21 cellular contexts compared by ENCODE assay signal in genomic region chr21:42694751-42695150, GRCh38. TPM values are rescaled to one million over a fixed set of nuclear protein-coding genes. Genes with fewer than 3 reads are reported as not detected.
"Had no signal": no experiment of that assay in that cellular context is flagged by ENCODE, and none has a peak within 500 bp of the region (broad histone marks: within the 10 kb centered on the region; RNA-seq: fewer than 3 reads in every experiment).

No MANE protein-coding gene starts in this region.

- H3K4me3 ChIP-seq: colonic mucosa, hepatocyte, lung, ovary, testis, tibial nerve had no signal

- H3K9me3 Mint-ChIP-seq: natural killer cell; neural crest cell; stimulated activated naive B cell treated with anti-CD40 and anti-IgM and Interleukin-4, amounts not matched to agents 10 μg/mL and 1 μg/mL and 100 μg/mL, for 72 hours; stimulated activated naive CD8-positive, alpha-beta T cell treated with anti-CD3 and anti-CD28 coated beads, Interleukin-15, amount 100 ng/mL, for 72 hours had no signal

- H3K27me3 ChIP-seq: colonic mucosa, hepatocyte, ovary, testis, tibial nerve had no signal

- H3K27me3 Mint-ChIP-seq: stimulated activated naive CD8-positive, alpha-beta T cell treated with anti-CD3 and anti-CD28 coated beads, Interleukin-15, amount 100 ng/mL, for 72 hours had no signal

- H3K27ac ChIP-seq: colonic mucosa, hepatocyte, ovary, testis had no signal

- H3K36me3 ChIP-seq: colonic mucosa, ovary had no signal

- ATAC-seq: left colon; left ventricle myocardium superior; natural killer cell; right cardiac atrium; stimulated activated naive B cell treated with anti-CD40 and anti-IgM and Interleukin-4, amounts not matched to agents 10 μg/mL and 1 μg/mL and 100 μg/mL, for 72 hours; stimulated activated naive CD8-positive, alpha-beta T cell treated with anti-CD3 and anti-CD28 coated beads, Interleukin-15, amount 100 ng/mL, for 72 hours had no signal

- H3K27ac Mint-ChIP-seq: natural killer cell; stimulated activated naive B cell treated with anti-CD40 and anti-IgM and Interleukin-4, amounts not matched to agents 10 μg/mL and 1 μg/mL and 100 μg/mL, for 72 hours had no signal

- H3K4me1 Mint-ChIP-seq: natural killer cell; neural crest cell; stimulated activated naive B cell treated with anti-CD40 and anti-IgM and Interleukin-4, amounts not matched to agents 10 μg/mL and 1 μg/mL and 100 μg/mL, for 72 hours; stimulated activated naive CD8-positive, alpha-beta T cell treated with anti-CD3 and anti-CD28 coated beads, Interleukin-15, amount 100 ng/mL, for 72 hours had no signal

- H3K9me3 ChIP-seq: colonic mucosa, ovary, testis, tibial nerve had no signal

- DNase-seq: colonic mucosa; effector CD4-positive, alpha-beta T cell; foreskin melanocyte; head of caudate nucleus; left colon; left ventricle myocardium superior; mesenchymal stem cell; natural killer cell; ovary; stimulated activated CD4-positive, alpha-beta T cell treated with anti-CD3 and anti-CD28 coated beads, Interleukin-15, amount 100 ng/mL, for 24 hours; stimulated activated CD4-positive, alpha-beta T cell treated with anti-CD3 and anti-CD28 coated beads, Interleukin-1b, Interleukin-23, amount 100 ng/mL, for 48 hours; stimulated activated CD4-positive, alpha-beta T cell treated with anti-CD3 and anti-CD28 coated beads, Interleukin-4, amount 100 ng/mL, for 24 hours; stimulated activated naive B cell treated with anti-CD40 and anti-IgM and Interleukin-4, amounts not matched to agents 10 μg/mL and 1 μg/mL and 100 μg/mL, for 72 hours; stimulated activated naive CD8-positive, alpha-beta T cell treated with anti-CD3 and anti-CD28 coated beads, Interleukin-15, amount 100 ng/mL, for 72 hours; testis had no signal

- H3K4me3 Mint-ChIP-seq: natural killer cell; neural crest cell; stimulated activated naive B cell treated with anti-CD40 and anti-IgM and Interleukin-4, amounts not matched to agents 10 μg/mL and 1 μg/mL and 100 μg/mL, for 72 hours; stimulated activated naive CD8-positive, alpha-beta T cell treated with anti-CD3 and anti-CD28 coated beads, Interleukin-15, amount 100 ng/mL, for 72 hours had no signal

- H3K4me1 ChIP-seq: colonic mucosa, testis had no signal

- H3K36me3 Mint-ChIP-seq: natural killer cell; stimulated activated naive B cell treated with anti-CD40 and anti-IgM and Interleukin-4, amounts not matched to agents 10 μg/mL and 1 μg/mL and 100 μg/mL, for 72 hours had no signal

RNA-seq across cellular contexts. Expression of gene PDE9A, which starts 41.3 kb away (rescaled TPM):
- total RNA-seq: myocyte had no signal
